In the genomic region with DNA sequence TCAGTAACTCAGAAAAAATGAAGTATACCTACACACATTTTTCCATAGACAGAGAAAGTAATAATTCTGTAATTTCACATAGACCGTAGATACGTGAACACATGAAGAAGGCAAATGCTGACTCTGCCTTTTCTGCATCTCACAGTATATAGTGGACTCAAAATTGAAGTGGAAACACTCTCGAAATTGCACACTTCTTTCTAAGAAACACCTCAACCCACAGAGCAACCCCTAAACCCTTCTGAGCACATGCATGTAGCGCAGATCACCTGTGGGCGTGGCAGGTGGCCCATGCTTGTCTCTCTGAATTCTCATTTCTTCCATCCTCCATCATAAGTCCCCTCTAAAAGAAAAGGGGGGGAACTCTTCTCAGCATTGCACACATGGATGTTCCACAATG, we compare ENCODE assay signal across 29 cellular contexts. TPM values are rescaled to one million over a fixed set of nuclear protein-coding genes. Genes with fewer than 3 reads are reported as not detected.
"Had no signal": no experiment of that assay in that cellular context is flagged by ENCODE, and none has a peak within 500 bp of the region (broad histone marks: within the 10 kb centered on the region; RNA-seq: fewer than 3 reads in every experiment).

No MANE protein-coding gene starts in this region.

- ATAC-seq: activated T-cell treated with anti-CD3 and anti-CD28 coated beads, Interleukin-2, amount 50 U/mL, for 4 hours; esophagus mucosa; mucosa of descending colon; natural killer cell treated with Interleukin-12 subunit alpha and Interleukin-12 subunit beta and Interleukin-15 and Interleukin-18, amount 100 ng/mL, for 72 hours; right lobe of liver; stimulated activated memory B cell treated with anti-CD40 and anti-IgM and Interleukin-4, amounts not matched to agents 10 μg/mL and 1 μg/mL and 100 μg/mL, for 72 hours; stimulated activated naive CD8-positive, alpha-beta T cell treated with anti-CD3 and anti-CD28 coated beads, Interleukin-15, amount 100 ng/mL, for 72 hours; upper lobe of right lung had no signal

- H3K4me3 Mint-ChIP-seq: activated T-cell treated with anti-CD3 and anti-CD28 coated beads, Interleukin-2, amount 50 U/mL, for 4 hours; brain; immature natural killer cell; natural killer cell treated with Interleukin-12 subunit alpha and Interleukin-12 subunit beta and Interleukin-15 and Interleukin-18, amount 100 ng/mL, for 72 hours; stimulated activated memory B cell treated with anti-CD40 and anti-IgM and Interleukin-4, amounts not matched to agents 10 μg/mL and 1 μg/mL and 100 μg/mL, for 72 hours; stimulated activated naive CD8-positive, alpha-beta T cell treated with anti-CD3 and anti-CD28 coated beads, Interleukin-15, amount 100 ng/mL, for 72 hours; T-helper 2 cell treated with Interferon-gamma antibody and Interleukin-4, amounts not matched to agents 5 μg/mL and 100 μg/mL, for 36 hours had no signal

- DNase-seq: activated CD4-positive, alpha-beta T cell treated with anti-CD3 and anti-CD28 coated beads for 4 hours; activated CD4-positive, alpha-beta T cell treated with anti-CD3 and anti-CD28 coated beads, Interleukin-2, amount 50 U/mL, for 48 hours; activated CD8-positive, alpha-beta memory T cell treated with anti-CD3 and anti-CD28 coated beads, Interleukin-2, amount 50 U/mL, for 48 hours; activated naive CD4-positive, alpha-beta T cell; activated T-cell treated with anti-CD3 and anti-CD28 coated beads, Interleukin-2, amount 50 U/mL, for 4 hours; foreskin fibroblast; hypothalamus; immature natural killer cell; mesendoderm; mucosa of descending colon; posterior cingulate gyrus; stimulated activated CD4-positive, alpha-beta T cell treated with anti-CD3 and anti-CD28 coated beads, Interleukin-1b, Interleukin-23, amount 100 ng/mL, for 48 hours; stimulated activated CD4-positive, alpha-beta T cell treated with anti-CD3 and anti-CD28 coated beads, Interleukin-4, amount 100 ng/mL, for 4 hours; stimulated activated CD8-positive, alpha-beta memory T cell treated with anti-CD3 and anti-CD28 coated beads, Interleukin-4, amount 100 ng/mL, for 48 hours; stimulated activated naive CD8-positive, alpha-beta T cell treated with anti-CD3 and anti-CD28 coated beads, Interleukin-15, amount 100 ng/mL, for 72 hours; T-helper 1 cell; tibial artery; upper lobe of right lung had no signal

- H3K4me3 ChIP-seq: cardiac muscle cell, lung, mucosa of descending colon, right lobe of liver, skin epidermis, tibial artery, upper lobe of right lung had no signal

- H3K27ac Mint-ChIP-seq: activated naive CD4-positive, alpha-beta T cell treated with anti-CD3 and anti-CD28 coated beads, Interleukin-2, amount 50 U/mL, for 72 hours; brain; immature natural killer cell; natural killer cell treated with Interleukin-12 subunit alpha and Interleukin-12 subunit beta and Interleukin-15 and Interleukin-18, amount 100 ng/mL, for 72 hours; stimulated activated memory B cell treated with anti-CD40 and anti-IgM and Interleukin-4, amounts not matched to agents 10 μg/mL and 1 μg/mL and 100 μg/mL, for 72 hours; T-helper 2 cell treated with Interferon-gamma antibody and Interleukin-4, amounts not matched to agents 5 μg/mL and 100 μg/mL, for 36 hours had no signal

- H3K36me3 Mint-ChIP-seq: activated naive CD4-positive, alpha-beta T cell treated with anti-CD3 and anti-CD28 coated beads, Interleukin-2, amount 50 U/mL, for 72 hours; immature natural killer cell; natural killer cell treated with Interleukin-12 subunit alpha and Interleukin-12 subunit beta and Interleukin-15 and Interleukin-18, amount 100 ng/mL, for 72 hours; stimulated activated memory B cell treated with anti-CD40 and anti-IgM and Interleukin-4, amounts not matched to agents 10 μg/mL and 1 μg/mL and 100 μg/mL, for 72 hours had no signal

- H3K4me1 Mint-ChIP-seq: immature natural killer cell; stimulated activated memory B cell treated with anti-CD40 and anti-IgM and Interleukin-4, amounts not matched to agents 10 μg/mL and 1 μg/mL and 100 μg/mL, for 72 hours; stimulated activated naive CD8-positive, alpha-beta T cell treated with anti-CD3 and anti-CD28 coated beads, Interleukin-15, amount 100 ng/mL, for 72 hours had no signal

- H3K27me3 Mint-ChIP-seq: brain; stimulated activated memory B cell treated with anti-CD40 and anti-IgM and Interleukin-4, amounts not matched to agents 10 μg/mL and 1 μg/mL and 100 μg/mL, for 72 hours had no signal

- H3K27me3 ChIP-seq: cardiac muscle cell, right lobe of liver, tibial artery, upper lobe of right lung had no signal

- H3K9me3 ChIP-seq: mucosa of descending colon, right lobe of liver, tibial artery, upper lobe of right lung had no signal

- H3K36me3 ChIP-seq: cardiac muscle cell, right lobe of liver, upper lobe of right lung had no signal

- H3K4me1 ChIP-seq: right lobe of liver had no signal

- H3K9me3 Mint-ChIP-seq: activated naive CD4-positive, alpha-beta T cell treated with anti-CD3 and anti-CD28 coated beads, Interleukin-2, amount 50 U/mL, for 72 hours; activated T-cell treated with anti-CD3 and anti-CD28 coated beads, Interleukin-2, amount 50 U/mL, for 4 hours; brain; immature natural killer cell; natural killer cell treated with Interleukin-12 subunit alpha and Interleukin-12 subunit beta and Interleukin-15 and Interleukin-18, amount 100 ng/mL, for 72 hours; stimulated activated memory B cell treated with anti-CD40 and anti-IgM and Interleukin-4, amounts not matched to agents 10 μg/mL and 1 μg/mL and 100 μg/mL, for 72 hours; stimulated activated naive CD8-positive, alpha-beta T cell treated with anti-CD3 and anti-CD28 coated beads, Interleukin-15, amount 100 ng/mL, for 72 hours; T-helper 2 cell treated with Interferon-gamma antibody and Interleukin-4, amounts not matched to agents 5 μg/mL and 100 μg/mL, for 36 hours had no signal

- H3K27ac ChIP-seq: cardiac muscle cell, right lobe of liver, skin epidermis, upper lobe of right lung, VCaP had no signal

RNA-seq across cellular contexts. Expression of gene COL4A1, which starts 34.7 kb away (rescaled TPM):
- total RNA-seq: natural killer cell treated with Interleukin-12 subunit alpha and Interleukin-12 subunit beta and Interleukin-15 and Interleukin-18, amount 100 ng/mL, for 72 hours had no signal

RNA-seq across cellular contexts. Expression of gene COL4A2, which starts 34.9 kb away (rescaled TPM):
- total RNA-seq: natural killer cell treated with Interleukin-12 subunit alpha and Interleukin-12 subunit beta and Interleukin-15 and Interleukin-18, amount 100 ng/mL, for 72 hours had no signal
